Comparison of ENCODE assay signal across 21 cellular contexts in genomic region chr11:17408026-17408425, GRCh38. TPM values are rescaled to one million over a fixed set of nuclear protein-coding genes. Genes with fewer than 3 reads are reported as not detected.
DNase-seq lines count a peak whose midpoint lies in the region; ATAC-seq, FAIRE-seq and TF ChIP-seq lines count a peak whose summit lies in the region.
"Had no signal": no experiment of that assay in that cellular context is flagged by ENCODE, and none has a peak within 500 bp of the region (broad histone marks: within the 10 kb centered on the region; RNA-seq: fewer than 3 reads in every experiment).

No MANE protein-coding gene starts in this region.

- no peak for DNase-seq in gastrocnemius medialis
- peak; percentile 76 to 79 for DNase-seq in thyroid gland
- DNase-seq: 8988T; ACHN; AML-193; BE2C; C1 segment of cervical spinal cord; Caco-2; CD4-positive, alpha-beta memory T cell; GM23248; H7; HCEC 1CT had no signal

- no peaks in the 10 kb centered on the region for H4K20me1 ChIP-seq in BLaER1

- no peak for ATAC-seq in gastrocnemius medialis
- no peak for ATAC-seq in activated CD4-positive, CD25-positive, alpha-beta regulatory T cell treated with anti-CD3 and anti-CD28 coated beads, Interleukin-2, amount 50 U/mL, for 24 hours
- no peak for ATAC-seq in HG03378 (IDR thresholded peaks at IDR 0.05; ENCODE audit: unreplicated experiment)
- ATAC-seq in HG03045 (IDR thresholded peaks at IDR 0.05; ENCODE audit: unreplicated experiment): no peak

- H3K9me3 ChIP-seq in BLaER1 (no peaks in the 10 kb centered on the region), gastrocnemius medialis (no peaks in the 10 kb centered on the region), thyroid gland (no peaks in the 10 kb centered on the region)
- H3K9me3 ChIP-seq: A549, BE2C, Caco-2 had no signal

- WGBS in thyroid gland, 2 donors: 46 to 55% methylated on average over 2 of the region's 2 CpGs

- intact Hi-C loops in gastrocnemius medialis (cut with DNase I; ENCODE audit: low total_unique reads) (loop anchor here (5.0 kb wide), 2 partner anchors 389 to 434 kb away; no protein-coding TSS in a partner anchor), thyroid gland (cut with DNase I) (no loop called here)

- FAIRE-seq in islet of Langerhans (lab: Jason Lieb, UNC): peak; percentile 27
- FAIRE-seq: A549, G401.6, GM12892, H1 had no signal

- TF ChIP-seq CTCF in gastrocnemius medialis (IDR thresholded peaks at IDR 0.05 in 4 of 5, conservative IDR thresholded peaks at IDR 0.05 in 1 of 5) (no peak), thyroid gland (IDR thresholded peaks at IDR 0.05) (no peak)

- 0 out of 2 replicates have a peak overlapping the region, but pooled peaks have one; percentile 77 for H3K4me2 ChIP-seq in BLaER1
- H3K4me2 ChIP-seq: A549 had no signal

- H3K27ac ChIP-seq in BLaER1: no peak overlapping the region
- peak overlapping the region in 3 of 4 donors; percentile 22 to 93 (median 92) for H3K27ac ChIP-seq in gastrocnemius medialis
- H3K27ac ChIP-seq in thyroid gland: peak overlapping the region; percentile 93 to 98 (median 98)
- H3K27ac ChIP-seq: GM23248 had no signal

- H3K4me1 ChIP-seq in BLaER1: peaks cover 57% of the 10 kb centered on the region
- H3K4me1 ChIP-seq in gastrocnemius medialis: peaks cover 30 to 36% of the 10 kb centered on the region in 2 donors
- H3K4me1 ChIP-seq in thyroid gland: peaks cover 52 to 62% of the 10 kb centered on the region in 2 donors
- H3K4me1 ChIP-seq: BE2C, Caco-2 had no signal

- H3K9ac ChIP-seq in BLaER1: no peak overlapping the region
- H3K9ac ChIP-seq: GM23248 had no signal

- no peaks in the 10 kb centered on the region for H3K36me3 ChIP-seq in BLaER1
- no peaks in the 10 kb centered on the region for H3K36me3 ChIP-seq in gastrocnemius medialis
- H3K36me3 ChIP-seq in thyroid gland: no peaks in the 10 kb centered on the region
- H3K36me3 ChIP-seq: BE2C had no signal

- no peak overlapping the region for H3K4me3 ChIP-seq in BLaER1
- no peak overlapping the region for H3K4me3 ChIP-seq in gastrocnemius medialis
- H3K4me3 ChIP-seq in thyroid gland (replicated peaks in 1 of 3): no peak overlapping the region
- H3K4me3 ChIP-seq: A549, GM23248 had no signal

- H3K27me3 ChIP-seq in BLaER1: no peaks in the 10 kb centered on the region
- no peaks in the 10 kb centered on the region for H3K27me3 ChIP-seq in gastrocnemius medialis
- no peaks in the 10 kb centered on the region for H3K27me3 ChIP-seq in thyroid gland
- H3K27me3 ChIP-seq: BE2C had no signal

- TF ChIP-seq POLR2A in gastrocnemius medialis (IDR thresholded peaks at IDR 0.05) (no peak), thyroid gland (IDR thresholded peaks at IDR 0.05) (peak in 1 of 2 donors; percentile 23)

- in situ Hi-C loops in gastrocnemius medialis (cut with MboI; ENCODE audit: low sequenced_read_pairs in 4 of 4): loop anchor here in 1 of 4 donors (25.0 kb wide), 1 partner anchor 429 kb away; no protein-coding TSS in a partner anchor

RNA-seq across cellular contexts. Expression of gene KCNJ11, which starts 19.6 kb away (rescaled TPM):
- total RNA-seq in gastrocnemius medialis (100 to 1,000 TPM; 103 to 182 (median 147) TPM), thyroid gland (10 to 100 TPM in 3 of 4 donors, 1 to 10 TPM in 1; 7.3 to 18.9 (median 15.9) TPM)
- total RNA-seq: CD4-positive, alpha-beta memory T cell; GM23248 had no signal

RNA-seq across cellular contexts. Expression of gene NCR3LG1, which starts 56.4 kb away (rescaled TPM):
- total RNA-seq in gastrocnemius medialis (under 1 TPM; 0.07 to 0.95 (median 0.38) TPM), thyroid gland (1 to 10 TPM; 2.8 to 7.8 (median 7.2) TPM)

Comparison
In these comparisons a context has a peak if more than half of its experiments do, and no peak if none do; other contexts are left out.
1. DNase-seq: peak in thyroid gland (2 of 2); none in gastrocnemius medialis (0 of 2).
2. RNA of gene KCNJ11, which starts 19.6 kb away (total RNA-seq): 103 to 182 TPM in gastrocnemius medialis; 7.3 to 18.9 TPM in thyroid gland; every median in the first group is over 4 times any median in the second.